Comparison of ENCODE assay signal across 1 cellular context in genomic region chr19:42996161-42996560, GRCh38. TPM values are rescaled to one million over a fixed set of nuclear protein-coding genes. Genes with fewer than 3 reads are reported as not detected.
"Had no signal": no experiment of that assay in that cellular context is flagged by ENCODE, and none has a peak within 500 bp of the region (broad histone marks: within the 10 kb centered on the region; RNA-seq: fewer than 3 reads in every experiment).

No MANE protein-coding gene starts in this region.

RNA-seq across cellular contexts. Expression of gene PSG11, which starts 30.1 kb away (rescaled TPM):
- total RNA-seq: GM12878 had no signal
- polyA plus RNA-seq: GM12878 had no signal

RNA-seq across cellular contexts. Expression of gene PSG7, which starts 59.2 kb away (rescaled TPM):
- total RNA-seq: GM12878 had no signal
- polyA plus RNA-seq: GM12878 had no signal
